Comparison of ENCODE assay signal across 24 cellular contexts in the genomic region with DNA sequence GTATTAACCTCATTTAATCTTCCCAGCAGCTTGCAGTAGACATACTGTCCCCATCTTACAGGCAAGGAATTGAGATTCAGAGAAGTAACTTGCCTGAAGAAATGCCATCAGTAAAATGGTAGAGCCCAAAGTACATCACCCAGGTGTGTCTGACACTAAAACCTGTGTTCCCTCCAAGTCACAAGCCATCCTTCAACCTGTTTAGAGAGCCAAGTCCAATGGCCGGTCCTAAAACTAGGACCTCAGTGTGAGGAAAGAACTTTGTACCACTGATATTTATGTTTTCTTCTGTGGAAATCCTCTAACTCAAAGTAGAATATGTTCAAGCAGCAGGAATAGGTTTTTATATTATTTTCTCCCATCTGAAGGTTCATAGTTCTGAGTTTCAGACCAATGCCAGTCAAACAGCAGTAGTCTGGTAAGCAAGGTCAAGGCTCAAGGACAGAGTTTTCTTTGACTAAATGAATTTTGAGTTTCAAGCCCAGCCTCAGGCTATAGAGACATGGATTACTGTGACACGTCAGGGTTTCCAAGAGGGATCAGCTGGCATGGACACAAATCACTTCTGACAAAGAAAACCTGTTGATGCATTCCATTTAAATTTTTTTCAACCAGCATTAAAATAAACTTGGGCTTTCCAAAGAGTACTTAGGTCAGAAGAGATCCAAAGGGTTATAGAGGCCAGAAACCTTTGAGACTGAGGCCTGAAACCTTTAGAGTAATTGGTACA.
"Had no signal": no experiment of that assay in that cellular context is flagged by ENCODE, and none has a peak within 500 bp of the region (broad histone marks: within the 10 kb centered on the region; RNA-seq: fewer than 3 reads in every experiment).

No MANE protein-coding gene starts in this region.

- H3K27ac ChIP-seq: epithelial cell of prostate, heart left ventricle, prostate gland, testis had no signal

- H3K27ac Mint-ChIP-seq: activated B cell treated with CpG ODN at 0.5 μM for 24 hours; activated CD4-positive, alpha-beta T cell treated with anti-CD3 and anti-CD28 coated beads for 36 hours; activated naive CD8-positive, alpha-beta T cell treated with anti-CD3 and anti-CD28 coated beads for 36 hours; activated T-helper 2 cell treated with anti-CD3 and anti-CD28 coated beads, Interferon-gamma antibody, Interleukin-2, Interleukin-4, amounts not matched to agents 10 μg/mL and 5 μg/mL and 100 μg/mL, durations not matched to agents 14 hours and 24 hours and 36 hours; stimulated activated naive B cell treated with anti-CD40 and anti-IgM and Interleukin-4, amounts not matched to agents 10 μg/mL and 1 μg/mL and 100 μg/mL, for 72 hours; type B pancreatic cell had no signal

- H3K9me3 ChIP-seq: heart left ventricle, prostate gland, testis had no signal

- H3K9me3 Mint-ChIP-seq: activated B cell treated with CpG ODN at 0.5 μM for 24 hours; activated naive CD8-positive, alpha-beta T cell treated with anti-CD3 and anti-CD28 coated beads for 36 hours; activated T-cell treated with anti-CD3 and anti-CD28 coated beads, Interleukin-2, amount 50 U/mL, for 4 hours; activated T-helper 2 cell treated with anti-CD3 and anti-CD28 coated beads, Interferon-gamma antibody, Interleukin-2, Interleukin-4, amounts not matched to agents 10 μg/mL and 5 μg/mL and 100 μg/mL, durations not matched to agents 14 hours and 24 hours and 36 hours; stimulated activated naive B cell treated with anti-CD40 and anti-IgM and Interleukin-4, amounts not matched to agents 10 μg/mL and 1 μg/mL and 100 μg/mL, for 72 hours; type B pancreatic cell had no signal

- H3K36me3 ChIP-seq: prostate gland had no signal

- H3K4me3 Mint-ChIP-seq: activated B cell treated with CpG ODN at 0.5 μM for 24 hours; activated CD4-positive, alpha-beta T cell treated with anti-CD3 and anti-CD28 coated beads for 36 hours; activated naive CD8-positive, alpha-beta T cell treated with anti-CD3 and anti-CD28 coated beads for 36 hours; activated T-cell treated with anti-CD3 and anti-CD28 coated beads, Interleukin-2, amount 50 U/mL, for 4 hours; naive thymus-derived CD8-positive, alpha-beta T cell; stimulated activated naive B cell treated with anti-CD40 and anti-IgM and Interleukin-4, amounts not matched to agents 10 μg/mL and 1 μg/mL and 100 μg/mL, for 72 hours; T-helper 17 cell; type B pancreatic cell had no signal

- ATAC-seq: activated CD4-positive, alpha-beta T cell treated with anti-CD3 and anti-CD28 coated beads for 36 hours; activated T-cell treated with anti-CD3 and anti-CD28 coated beads, Interleukin-2, amount 50 U/mL, for 4 hours; heart left ventricle; naive thymus-derived CD8-positive, alpha-beta T cell; sciatic nerve; stimulated activated naive B cell treated with anti-CD40 and anti-IgM and Interleukin-4, amounts not matched to agents 10 μg/mL and 1 μg/mL and 100 μg/mL, for 72 hours; T-helper 17 cell had no signal

- H3K4me1 Mint-ChIP-seq: activated B cell treated with CpG ODN at 0.5 μM for 24 hours; activated CD4-positive, alpha-beta T cell treated with anti-CD3 and anti-CD28 coated beads for 36 hours; activated naive CD8-positive, alpha-beta T cell treated with anti-CD3 and anti-CD28 coated beads for 36 hours; stimulated activated naive B cell treated with anti-CD40 and anti-IgM and Interleukin-4, amounts not matched to agents 10 μg/mL and 1 μg/mL and 100 μg/mL, for 72 hours; T-helper 17 cell had no signal

- H3K27me3 ChIP-seq: heart left ventricle, testis had no signal

- H3K27me3 Mint-ChIP-seq: activated B cell treated with CpG ODN at 0.5 μM for 24 hours; activated CD4-positive, alpha-beta T cell treated with anti-CD3 and anti-CD28 coated beads for 36 hours; activated naive CD8-positive, alpha-beta T cell treated with anti-CD3 and anti-CD28 coated beads for 36 hours; type B pancreatic cell had no signal

- DNase-seq: activated B cell treated with CpG ODN at 0.5 μM for 24 hours; activated CD4-positive, alpha-beta T cell treated with anti-CD3 and anti-CD28 coated beads for 36 hours; activated CD4-positive, alpha-beta T cell treated with anti-CD3 and anti-CD28 coated beads, Interleukin-2, amount 50 U/mL, for 4 hours; activated CD8-positive, alpha-beta memory T cell treated with anti-CD3 and anti-CD28 coated beads, Interleukin-2, amount 50 U/mL, for 48 hours; activated naive CD4-positive, alpha-beta T cell; activated naive CD8-positive, alpha-beta T cell treated with anti-CD3 and anti-CD28 coated beads for 36 hours; activated T-cell treated with anti-CD3 and anti-CD28 coated beads, Interleukin-2, amount 50 U/mL, for 4 hours; amniotic stem cell; cortex of kidney; heart left ventricle; islet precursor cell; naive thymus-derived CD8-positive, alpha-beta T cell; stimulated activated CD4-positive, alpha-beta T cell treated with anti-CD3 and anti-CD28 coated beads, Interleukin-2, amount 100 ng/mL, for 48 hours; stimulated activated CD8-positive, alpha-beta memory T cell treated with anti-CD3 and anti-CD28 coated beads, Interleukin-4, amount 100 ng/mL, for 48 hours; stimulated activated naive B cell treated with anti-CD40 and anti-IgM and Interleukin-4, amounts not matched to agents 10 μg/mL and 1 μg/mL and 100 μg/mL, for 72 hours; SW 1271; T-helper 17 cell; testis had no signal

- H3K4me3 ChIP-seq: heart left ventricle, lung, prostate gland, testis had no signal

- H3K36me3 Mint-ChIP-seq: activated naive CD8-positive, alpha-beta T cell treated with anti-CD3 and anti-CD28 coated beads for 36 hours; stimulated activated naive B cell treated with anti-CD40 and anti-IgM and Interleukin-4, amounts not matched to agents 10 μg/mL and 1 μg/mL and 100 μg/mL, for 72 hours had no signal

- H3K4me1 ChIP-seq: prostate gland, testis had no signal
